In genomic region chr4:145216532-145216931, GRCh38 we compare ENCODE assay signal across 8 cellular contexts. TPM values are rescaled to one million over a fixed set of nuclear protein-coding genes. Genes with fewer than 3 reads are reported as not detected.
DNase-seq lines count a peak whose midpoint lies in the region; FAIRE-seq and TF ChIP-seq lines count a peak whose summit lies in the region.

No MANE protein-coding gene starts in this region.

- H3K4me2 ChIP-seq in MM.1S (ENCODE audit: low read depth, low read length) (no peak overlapping the region), H1 (ENCODE audit: insufficient read depth in 1 of 2, low read depth in 2 of 2, low read length in 2 of 2) (no peak overlapping the region)

- no peak overlapping the region for H4K8ac ChIP-seq in H1 (ENCODE audit: extremely low read depth, insufficient read depth, low read length)

- no peak overlapping the region for H3K14ac ChIP-seq in H1 (ENCODE audit: insufficient read length)

- H3K4me3 ChIP-seq in MM.1S (ENCODE audit: low read length) (no peak overlapping the region), H1 (ENCODE audit: extremely low read depth in 1 of 4, insufficient read depth in 2 of 4, low read depth in 3 of 4, low read length in 4 of 4) (no peak overlapping the region), Peyer's patch (no peak overlapping the region)

- no peak overlapping the region for H2BK12ac ChIP-seq in H1 (ENCODE audit: low read depth, low read length)

- DNase-seq in NCI-H1092 treated with DMSO at 0.1 percent for 48 hours (lab: John Stamatoyannopoulos, UW), result peak; percentile 25
- DNase-seq in NCI-H1092 (lab: John Stamatoyannopoulos, UW), result no peak
- DNase-seq in MM.1S, result peak; percentile 48
- DNase-seq in H1 (ENCODE audit: low read depth in 1 of 2, low spot score in 2 of 2), result no peak
- DNase-seq in renal cortical epithelial cell (ENCODE audit: low read depth), result peak; percentile 43
- no peak for DNase-seq in SKM-1 treated with dmso at 0.1 percent for 144 hours (lab: John Stamatoyannopoulos, UW; ENCODE audit: unreplicated experiment)
- no peak for DNase-seq in H54 (ENCODE audit: insufficient read length, low spot score)
- no peak for DNase-seq in Peyer's patch

- FAIRE-seq in H1 (lab: Jason Lieb, UNC), result no peak
- no peak for FAIRE-seq in H54 (lab: Jason Lieb, UNC)

- no peaks in the 10 kb centered on the region for H3K23me2 ChIP-seq in H1 (ENCODE audit: low read depth, low read length)

- no peak overlapping the region for H2BK5ac ChIP-seq in H1 (ENCODE audit: low read depth, low read length)

- TF ChIP-seq RAD21 in H1 (IDR thresholded peaks at IDR 0.05 in 1 of 2, conservative IDR thresholded peaks at IDR 0.05 in 1 of 2; ENCODE audit: low read depth in 2 of 2, low read length in 2 of 2), result peak; percentile 77 to 83

- no peaks in the 10 kb centered on the region for H3K79me1 ChIP-seq in H1 (ENCODE audit: low read depth, low read length)

- CTCF ChIA-PET in H1 (lab: Charles Lee; ENCODE audit: partially characterized antibody), result interaction anchor here (0.6 to 3.8 kb wide), 26 partner anchors 13 to 1506 kb away, joined by 3 to 25 read pairs (median 4); no protein-coding TSS in a partner anchor

- no peak overlapping the region for H4K91ac ChIP-seq in H1 (replicated peaks; ENCODE audit: insufficient read length, low read length)

- H4K5ac ChIP-seq in H1 (ENCODE audit: insufficient read length, low read depth, low read length), result no peak overlapping the region

- H3K27ac ChIP-seq in MM.1S (ENCODE audit: low read length), result no peak overlapping the region
- no peak overlapping the region for H3K27ac ChIP-seq in H1 (ENCODE audit: low read depth, low read length)
- no peak overlapping the region for H3K27ac ChIP-seq in Peyer's patch

- H2AK5ac ChIP-seq in H1 (ENCODE audit: low read depth, low read length), result no peak overlapping the region

- no peak overlapping the region for H3K9ac ChIP-seq in MM.1S (ENCODE audit: low read length)
- no peak overlapping the region for H3K9ac ChIP-seq in H1 (replicated peaks in 1 of 4; ENCODE audit: extremely low read depth in 1 of 4, low read depth in 3 of 4, low read length in 3 of 4)

- no peak for TF ChIP-seq EP300 in H1 (IDR thresholded peaks at IDR 0.05; ENCODE audit: borderline replicate concordance in 1 of 2, low read depth in 2 of 2, low read length in 2 of 2)

- no peaks in the 10 kb centered on the region for H3F3A ChIP-seq in MM.1S (ENCODE audit: insufficient read depth, low read length)

- H2BK120ac ChIP-seq in H1 (replicated peaks; ENCODE audit: low read depth, low read length), result no peak overlapping the region

- no peak overlapping the region for H2BK20ac ChIP-seq in H1 (ENCODE audit: low read length)

- H3K23ac ChIP-seq in H1 (ENCODE audit: insufficient read length), result no peak overlapping the region

- H3K36me3 ChIP-seq in MM.1S (replicated peaks; ENCODE audit: insufficient read depth, low read length) (no peaks in the 10 kb centered on the region), H1 (ENCODE audit: control insufficient read depth in 2 of 4, insufficient read depth in 4 of 4, low read length in 3 of 4) (no peaks in the 10 kb centered on the region), Peyer's patch (no peaks in the 10 kb centered on the region)

- POLR2A ChIA-PET in H1 (lab: Charles Lee; ENCODE audit: partially characterized antibody), result no interaction called here

- H3K9me3 ChIP-seq in MM.1S (replicated peaks; ENCODE audit: insufficient read depth, low read length) (no peaks in the 10 kb centered on the region), H1 (ENCODE audit: insufficient read depth in 2 of 2, low read depth in 1 of 2, low read length in 1 of 2) (no peaks in the 10 kb centered on the region), Peyer's patch (no peaks in the 10 kb centered on the region)

- no peak overlapping the region for H2BK15ac ChIP-seq in H1 (ENCODE audit: low read length)

- H2AFZ ChIP-seq in MM.1S (ENCODE audit: low read length) (no peak overlapping the region), H1 (ENCODE audit: low read length) (no peak overlapping the region)

- H3K4me1 ChIP-seq in MM.1S (ENCODE audit: low read length) (peaks cover 10% of the 10 kb centered on the region; the same call in 1 of the 2 replicates), H1 (replicated peaks in 1 of 4; ENCODE audit: control insufficient read depth in 3 of 4, insufficient read depth in 4 of 4, low read length in 3 of 4) (peaks cover 0 to 3% (median 0%) of the 10 kb centered on the region in 4 experiments; a peak in 1 of 7 replicates), Peyer's patch (no peaks in the 10 kb centered on the region)

- H3K18ac ChIP-seq in H1 (ENCODE audit: extremely low read depth, low read length), result no peak overlapping the region

- H4K20me1 ChIP-seq in MM.1S (ENCODE audit: insufficient read depth, low read length) (no peaks in the 10 kb centered on the region), H1 (replicated peaks in 1 of 2; ENCODE audit: control insufficient read depth in 1 of 2, insufficient read depth in 2 of 2, low read length in 2 of 2) (no peaks in the 10 kb centered on the region)

- no peak for TF ChIP-seq POLR2A in H1 (IDR thresholded peaks at IDR 0.05; ENCODE audit: control extremely low read depth in 1 of 2, low read depth in 2 of 2, low read length in 2 of 2)
- no peak for TF ChIP-seq POLR2A in H54 (IDR thresholded peaks at IDR 0.05; ENCODE audit: low read depth, low read length)
- no peak for TF ChIP-seq POLR2A in Peyer's patch (IDR thresholded peaks at IDR 0.05)

- no peak overlapping the region for H3K4ac ChIP-seq in H1 (replicated peaks; ENCODE audit: insufficient read length, low read depth, low read length)

- H3K56ac ChIP-seq in H1 (replicated peaks; ENCODE audit: insufficient read length, low read depth, low read length), result no peak overlapping the region

- H3K9me2 ChIP-seq in MM.1S (replicated peaks; ENCODE audit: insufficient read depth, low read length), result no peaks in the 10 kb centered on the region

- H3K27me3 ChIP-seq in MM.1S (replicated peaks; ENCODE audit: insufficient read depth, low read length) (no peaks in the 10 kb centered on the region), H1 (replicated peaks in 1 of 4; ENCODE audit: control insufficient read depth in 3 of 4, extremely low read depth in 1 of 4, insufficient read depth in 3 of 4, low read length in 3 of 4) (no peaks in the 10 kb centered on the region), Peyer's patch (no peaks in the 10 kb centered on the region)

- TF ChIP-seq CTCF in MM.1S (IDR thresholded peaks at IDR 0.05; ENCODE audit: low read length), result peak; percentile 59
- TF ChIP-seq CTCF in H1 (IDR thresholded peaks at IDR 0.05; ENCODE audit: control extremely low read depth in 1 of 3, insufficient read depth in 1 of 3, low read depth in 1 of 3, low read length in 3 of 3), result peak in 2 of 3 experiments; percentile 36 to 57; a peak in 2 of 4 replicates
- TF ChIP-seq CTCF in Peyer's patch (IDR thresholded peaks at IDR 0.05), result peak in 3 of 6 experiments; percentile 41 to 51 (median 47)

- H3K79me2 ChIP-seq in MM.1S (ENCODE audit: low read length), result no peaks in the 10 kb centered on the region
- H3K79me2 ChIP-seq in H1 (ENCODE audit: control insufficient read depth in 1 of 2, insufficient read depth in 2 of 2, low read length in 2 of 2), result no peaks in the 10 kb centered on the region

TF ChIP-seq in H1, 55 proteins besides CTCF, POLR2A, EP300 and RAD21:
- TF ChIP-seq POLR2AphosphoS5 (IDR thresholded peaks at IDR 0.05; ENCODE audit: low read depth, low read length) (no peak), NANOG (IDR thresholded peaks at IDR 0.05; ENCODE audit: insufficient read depth, low read depth, low read length, poor library complexity, severe bottlenecking) (no peak)
TF ChIP-seq in H1: peak in this region for 0.

RNA-seq across cellular contexts. Expression of gene OTUD4, which starts 36.1 kb away (rescaled TPM):
- total RNA-seq in H1 (2021; fragmentation: NEBNext Ultra II Directional; extraction: Animal tissue kit (Norgen Biotek cat#: 25700)), result 50.0 and 57.0 TPM in 2 replicates
- polyA plus RNA-seq in H1 (2011; rRNA removed), result 12.0 and 17.4 TPM in 2 replicates
- 17.5 TPM for polyA plus RNA-seq in H1 (2011; cell fraction: cytosol; rRNA removed)
- polyA plus RNA-seq in H1 (2011; cell fraction: nucleus; rRNA removed), result 13.1 TPM
- 10.7 to 20.6 TPM (median 14.4 TPM) in 4 replicates for polyA plus RNA-seq in H1 (2012, experiment 1 of 2)
- polyA plus RNA-seq in H1 (2012, experiment 2 of 2), result 1.2 TPM
- polyA plus RNA-seq in H1 (2013, experiment 1 of 2), result 22.4 TPM
- 21.1 TPM for polyA plus RNA-seq in H1 (2013, experiment 2 of 2)
- polyA minus RNA-seq in H1 (2011; rRNA and poly(A)+ RNA removed), result 49.9 and 52.6 TPM in 2 replicates
- 26.8 TPM for polyA minus RNA-seq in H1 (2011; cell fraction: cytosol; rRNA and poly(A)+ RNA removed)
- polyA minus RNA-seq in H1 (2011; cell fraction: nucleus; rRNA and poly(A)+ RNA removed), result 48.6 TPM
- total RNA-seq in renal cortical epithelial cell, result 28.5 and 48.2 TPM in 2 replicates
- total RNA-seq in Peyer's patch, result 10 to 100 TPM; 19.1 to 68.5 (median 47.0) TPM

Comparison
In these comparisons a context has a peak if more than half of its experiments do, and no peak if none do; other contexts are left out.
1. DNase-seq: peak in NCI-H1092 treated with DMSO at 0.1 percent for 48 hours (single experiment), MM.1S (single experiment) and renal cortical epithelial cell (single experiment); none in NCI-H1092 (single experiment), H1 (0 of 2), SKM-1 treated with dmso at 0.1 percent for 144 hours (single experiment), H54 (single experiment) and Peyer's patch (0 of 3).